8 cellular contexts compared by ENCODE assay signal in genomic region chr1:93846151-93846928, GRCh38. TPM values are rescaled to one million over a fixed set of nuclear protein-coding genes. Genes with fewer than 3 reads are reported as not detected.
A peak's percentile ranks its signal among the peaks of the same experiment; 100 is the strongest.
DNase-seq lines count a peak whose midpoint lies in the region; ATAC-seq, FAIRE-seq and TF ChIP-seq lines count a peak whose summit lies in the region.

No MANE protein-coding gene starts in this region.

- H3K27ac Mint-ChIP-seq in activated naive CD8-positive, alpha-beta T cell treated with anti-CD3 and anti-CD28 coated beads, Interleukin-2, amount 10 ng/mL, durations not matched to agents 7 days and 5 days = peak overlapping the region; percentile 86

- peak overlapping the region; percentile 75 for H3K4me3 ChIP-seq in MM.1S (ENCODE audit: low read length)
- peak overlapping the region; percentile 60 to 74 (median 66) for H3K4me3 ChIP-seq in pancreas
- peak overlapping the region; percentile 23 to 78 (median 66) for H3K4me3 ChIP-seq in thyroid gland (replicated peaks in 1 of 3)

- peak overlapping the region; percentile 77 for H3K4me2 ChIP-seq in MM.1S (ENCODE audit: low read depth, low read length)

- WGBS in pancreas, 2 donors = 0% methylated on average over 74 to 81 of the region's 81 CpGs
- 1 to 2% methylated on average over 23 to 25 of the region's 81 CpGs for WGBS in thyroid gland, 2 donors

- peak overlapping the region; percentile 85 for H3K4me3 Mint-ChIP-seq in activated naive CD8-positive, alpha-beta T cell treated with anti-CD3 and anti-CD28 coated beads, Interleukin-2, amount 10 ng/mL, durations not matched to agents 7 days and 5 days

- TF ChIP-seq CTCF in GM10266 (IDR thresholded peaks at IDR 0.05; ENCODE audit: control insufficient read depth, insufficient read depth, low read depth, missing control alignments) = peak; percentile 32
- peak; percentile 18; the same call in 1 of the 2 replicates for TF ChIP-seq CTCF in MM.1S (IDR thresholded peaks at IDR 0.05; ENCODE audit: low read length)
- peak in 3 of 4 donors; percentile 18 to 29 (median 22) for TF ChIP-seq CTCF in pancreas (IDR thresholded peaks at IDR 0.05)
- peak in 3 of 6 experiments; percentile 35 to 51 (median 39) for TF ChIP-seq CTCF in thyroid gland (IDR thresholded peaks at IDR 0.05)

- no peaks in the 10 kb centered on the region for H3K9me3 Mint-ChIP-seq in activated naive CD8-positive, alpha-beta T cell treated with anti-CD3 and anti-CD28 coated beads, Interleukin-2, amount 10 ng/mL, durations not matched to agents 7 days and 5 days

- peak; percentile 53 for ATAC-seq in activated naive CD8-positive, alpha-beta T cell treated with anti-CD3 and anti-CD28 coated beads, Interleukin-2, amount 10 ng/mL, durations not matched to agents 7 days and 5 days (ENCODE audit: low read depth)
- ATAC-seq in Right ventricle myocardium superior (ENCODE audit: poor library complexity) (peak; percentile 78), pancreas (peak; percentile 69 to 79 (median 74))

- H3K4me1 ChIP-seq in MM.1S (ENCODE audit: low read length) = peaks cover 5% of the 10 kb centered on the region; the same call in 1 of the 2 replicates
- peaks cover 6 to 13% (median 10%) of the 10 kb centered on the region in 3 donors for H3K4me1 ChIP-seq in pancreas
- peaks cover 6 to 9% of the 10 kb centered on the region in 2 donors for H3K4me1 ChIP-seq in thyroid gland

- POLR2A ChIA-PET in activated naive CD8-positive, alpha-beta T cell treated with anti-CD3 and anti-CD28 coated beads, Interleukin-2, amount 10 ng/mL, durations not matched to agents 7 days and 5 days (lab: Charles Lee) = interaction anchor here (0.6 to 1.8 kb wide), 8 partner anchors 30 to 676 kb away, joined by 3 to 8 read pairs (median 4); partner anchors contain the start of genes BCAR3, DNTTIP2, DR1 and GCLM

- H3K4me1 Mint-ChIP-seq in activated naive CD8-positive, alpha-beta T cell treated with anti-CD3 and anti-CD28 coated beads, Interleukin-2, amount 10 ng/mL, durations not matched to agents 7 days and 5 days = peaks cover 20% of the 10 kb centered on the region

- H3K27ac ChIP-seq in MM.1S (ENCODE audit: low read length) (peak overlapping the region; percentile 59), pancreas (peak overlapping the region; percentile 93 to 99 (median 98)), thyroid gland (peak overlapping the region; percentile 96 to 99 (median 97))

- H3K27me3 Mint-ChIP-seq in activated naive CD8-positive, alpha-beta T cell treated with anti-CD3 and anti-CD28 coated beads, Interleukin-2, amount 10 ng/mL, durations not matched to agents 7 days and 5 days = no peaks in the 10 kb centered on the region

- intact Hi-C loops in Right ventricle myocardium superior (cut with DNase I) = loop anchor here (10.0 kb wide), 4 partner anchors 222 to 542 kb away; no protein-coding TSS in a partner anchor
- intact Hi-C loops in pancreas (cut with DNase I) = no loop called here
- intact Hi-C loops in thyroid gland (cut with DNase I) = loop anchor here (10.0 kb wide), 3 partner anchors 222 to 542 kb away; partner anchors contain the start of gene FNBP1L

- no peaks in the 10 kb centered on the region for H3K9me2 ChIP-seq in MM.1S (replicated peaks; ENCODE audit: insufficient read depth, low read length)

- no peaks in the 10 kb centered on the region for H3K36me3 Mint-ChIP-seq in activated naive CD8-positive, alpha-beta T cell treated with anti-CD3 and anti-CD28 coated beads, Interleukin-2, amount 10 ng/mL, durations not matched to agents 7 days and 5 days

- H3K36me3 ChIP-seq in MM.1S (replicated peaks; ENCODE audit: insufficient read depth, low read length) (no peaks in the 10 kb centered on the region), pancreas (no peaks in the 10 kb centered on the region), thyroid gland (no peaks in the 10 kb centered on the region)

- H3K27me3 ChIP-seq in MM.1S (replicated peaks; ENCODE audit: insufficient read depth, low read length) (no peaks in the 10 kb centered on the region), pancreas (no peaks in the 10 kb centered on the region), thyroid gland (no peaks in the 10 kb centered on the region)

- H3K9me3 ChIP-seq in MM.1S (replicated peaks; ENCODE audit: insufficient read depth, low read length) (no peaks in the 10 kb centered on the region), pancreas (no peaks in the 10 kb centered on the region), thyroid gland (no peaks in the 10 kb centered on the region)

- peak overlapping the region; percentile 80 for H2AFZ ChIP-seq in MM.1S (ENCODE audit: low read length)

- H4K20me1 ChIP-seq in MM.1S (ENCODE audit: insufficient read depth, low read length) = no peaks in the 10 kb centered on the region

- DNase-seq in GM10266 (ENCODE audit: extremely low spot score) (peak; percentile 89), HCEC 1CT (peak; percentile 82), MM.1S (peak; percentile 79), SKM-1 treated with dmso at 0.1 percent for 144 hours (lab: John Stamatoyannopoulos, UW; ENCODE audit: unreplicated experiment) (peak; percentile 80), Right ventricle myocardium superior (peak; percentile 95), pancreas (peak; percentile 85 to 95 (median 90)), thyroid gland (peak; percentile 90)
- peak; percentile 85 for DNase-seq in activated naive CD8-positive, alpha-beta T cell treated with anti-CD3 and anti-CD28 coated beads, Interleukin-2, amount 10 ng/mL, durations not matched to agents 7 days and 5 days

- TF ChIP-seq POLR2A in thyroid gland (IDR thresholded peaks at IDR 0.05) = peak in 1 of 2 donors; percentile 83

- no peak for FAIRE-seq in pancreas (lab: Jason Lieb, UNC)

- H3F3A ChIP-seq in MM.1S (ENCODE audit: insufficient read depth, low read length) = peaks cover 14% of the 10 kb centered on the region; the same call in 1 of the 2 replicates

- H3K79me2 ChIP-seq in MM.1S (ENCODE audit: low read length) = no peaks in the 10 kb centered on the region

- peak overlapping the region; percentile 77 for H3K9ac ChIP-seq in MM.1S (ENCODE audit: low read length)

RNA-seq across cellular contexts. Expression of gene DNTTIP2, which starts 32.7 kb away (rescaled TPM):
- 10 to 100 TPM; 55.1 to 61.3 TPM for total RNA-seq in activated naive CD8-positive, alpha-beta T cell treated with anti-CD3 and anti-CD28 coated beads, Interleukin-2, amount 10 ng/mL, durations not matched to agents 7 days and 5 days
- total RNA-seq in Right ventricle myocardium superior (32.0 TPM), pancreas (10 to 100 TPM; 15.7 to 24.3 (median 20.5) TPM), thyroid gland (10 to 100 TPM; 21.9 to 32.0 (median 27.2) TPM)
- polyA plus RNA-seq in pancreas = 10 to 100 TPM; 26.4 to 39.2 TPM

Comparison
In these comparisons a context has a peak if more than half of its experiments do, and no peak if none do; other contexts are left out.
1. Peak in every context shown above with its lines: DNase-seq, ATAC-seq, H3K4me3 ChIP-seq and H3K27ac ChIP-seq.
2. intact Hi-C loops: an anchor here in Right ventricle myocardium superior (10.0 kb wide) and thyroid gland (10.0 kb wide); none called in pancreas.